Comparison of ENCODE assay signal across 32 cellular contexts in the genomic region with DNA sequence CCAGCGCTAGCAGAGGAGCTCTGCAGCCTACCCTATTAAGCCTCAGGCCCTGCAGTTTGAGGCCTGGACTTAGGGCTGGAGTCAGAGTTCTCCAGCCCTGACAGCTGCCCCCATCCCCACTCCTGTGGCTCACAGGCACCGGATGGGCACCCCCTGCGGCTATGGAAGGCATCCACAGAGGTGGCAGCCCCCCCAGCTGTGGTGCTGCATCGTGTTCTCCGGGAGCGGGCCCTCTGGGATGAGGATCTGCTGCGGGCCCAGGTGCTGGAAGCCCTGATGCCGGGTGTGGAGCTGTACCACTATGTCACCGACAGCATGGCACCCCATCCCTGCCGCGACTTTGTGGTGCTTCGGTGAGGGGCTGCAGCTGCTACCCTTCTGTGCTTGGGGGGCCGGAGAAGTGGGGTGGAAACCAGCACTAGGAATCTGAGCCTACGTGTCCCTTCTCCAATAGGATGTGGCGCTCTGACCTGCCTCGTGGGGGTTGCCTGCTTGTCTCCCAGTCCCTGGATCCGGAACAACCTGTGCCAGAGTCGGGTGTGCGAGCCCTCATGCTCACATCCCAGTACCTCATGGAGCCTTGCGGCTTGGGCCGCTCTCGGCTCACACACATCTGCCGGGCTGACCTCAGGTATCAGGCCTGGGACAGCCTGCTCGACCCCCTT.
"Had no signal": no experiment of that assay in that cellular context is flagged by ENCODE, and none has a peak within 500 bp of the region (broad histone marks: within the 10 kb centered on the region; RNA-seq: fewer than 3 reads in every experiment).

No MANE protein-coding gene starts in this region.

- H3K4me2 ChIP-seq: neural progenitor cell had no signal

- DNase-seq: heart left ventricle; hypothalamus; immature natural killer cell; kidney; left colon; lower lobe of right lung; mammary epithelial cell; mesenchymal stem cell; naive B cell; natural killer cell; nephron progenitor cell; occipital lobe; ovary; small intestine; stimulated activated CD4-positive, alpha-beta T cell treated with anti-CD3 and anti-CD28 coated beads, Interleukin-1b, Interleukin-23, amount 100 ng/mL, for 48 hours; stimulated activated CD4-positive, alpha-beta T cell treated with anti-CD3 and anti-CD28 coated beads, Interleukin-2, amount 100 ng/mL, for 48 hours; stimulated activated CD4-positive, alpha-beta T cell treated with anti-CD3 and anti-CD28 coated beads, Interleukin-4, amount 100 ng/mL, for 4 hours; stimulated activated CD8-positive, alpha-beta memory T cell treated with anti-CD3 and anti-CD28 coated beads, Interleukin-4, amount 100 ng/mL, for 48 hours; stimulated activated naive CD8-positive, alpha-beta T cell treated with anti-CD3 and anti-CD28 coated beads, Interleukin-15, Interleukin-2, amounts not matched to agents 100 U/mL and 50 U/mL, for 24 hours; tibial artery had no signal

- H3K4me1 ChIP-seq: left lung, lower lobe of right lung, neural progenitor cell, right atrium auricular region, right lobe of liver, suprapubic skin, tibial artery, uterus had no signal

- H3K9ac ChIP-seq: neural progenitor cell had no signal

- H3K27ac ChIP-seq: heart left ventricle, left lung, lower lobe of right lung, neural progenitor cell, neutrophil, ovary, right atrium auricular region, right lobe of liver, suprapubic skin, thoracic aorta, tibial artery, uterus had no signal

- H3K9me3 ChIP-seq: heart left ventricle, left lung, lower lobe of right lung, neutrophil, ovary, right atrium auricular region, right lobe of liver, suprapubic skin, thoracic aorta, tibial artery, uterus had no signal

- H3K4me1 Mint-ChIP-seq: immature natural killer cell; mesothelial cell of epicardium; naive B cell; natural killer cell; nephron progenitor cell; neural progenitor cell; stimulated activated memory B cell treated with anti-CD40 and anti-IgM and Interleukin-4, amounts not matched to agents 10 μg/mL and 1 μg/mL and 100 μg/mL, for 72 hours had no signal

- H3K27me3 Mint-ChIP-seq: progenitor cell of endocrine pancreas; stimulated activated memory B cell treated with anti-CD40 and anti-IgM and Interleukin-4, amounts not matched to agents 10 μg/mL and 1 μg/mL and 100 μg/mL, for 72 hours; type B pancreatic cell had no signal

- H3K36me3 ChIP-seq: neural progenitor cell, ovary, suprapubic skin, thoracic aorta, tibial artery, uterus had no signal

- H3K4me3 Mint-ChIP-seq: immature natural killer cell; mesothelial cell of epicardium; natural killer cell; nephron progenitor cell; neural progenitor cell; stimulated activated memory B cell treated with anti-CD40 and anti-IgM and Interleukin-4, amounts not matched to agents 10 μg/mL and 1 μg/mL and 100 μg/mL, for 72 hours; type B pancreatic cell had no signal

- ATAC-seq: heart left ventricle; left colon; left lung; lower lobe of right lung; natural killer cell; right lobe of liver; stimulated activated memory B cell treated with anti-CD40 and anti-IgM and Interleukin-4, amounts not matched to agents 10 μg/mL and 1 μg/mL and 100 μg/mL, for 72 hours; stimulated activated naive CD8-positive, alpha-beta T cell treated with anti-CD3 and anti-CD28 coated beads, Interleukin-15, Interleukin-2, amounts not matched to agents 100 U/mL and 50 U/mL, for 24 hours had no signal

- H3K36me3 Mint-ChIP-seq: immature natural killer cell; mesothelial cell of epicardium; naive B cell; natural killer cell; neural progenitor cell; stimulated activated memory B cell treated with anti-CD40 and anti-IgM and Interleukin-4, amounts not matched to agents 10 μg/mL and 1 μg/mL and 100 μg/mL, for 72 hours; type B pancreatic cell had no signal

- H2AFZ ChIP-seq: neural progenitor cell had no signal

- H3K4me3 ChIP-seq: heart left ventricle, left lung, lower lobe of right lung, neural progenitor cell, ovary, right atrium auricular region, right lobe of liver, suprapubic skin, thoracic aorta, tibial artery, uterus had no signal

- H3K9me3 Mint-ChIP-seq: immature natural killer cell; mesothelial cell of epicardium; naive B cell; natural killer cell; stimulated activated memory B cell treated with anti-CD40 and anti-IgM and Interleukin-4, amounts not matched to agents 10 μg/mL and 1 μg/mL and 100 μg/mL, for 72 hours; type B pancreatic cell had no signal

- H3K27ac Mint-ChIP-seq: mesothelial cell of epicardium; naive B cell; natural killer cell; nephron progenitor cell; neural progenitor cell; progenitor cell of endocrine pancreas; stimulated activated memory B cell treated with anti-CD40 and anti-IgM and Interleukin-4, amounts not matched to agents 10 μg/mL and 1 μg/mL and 100 μg/mL, for 72 hours; type B pancreatic cell had no signal

- H3K27me3 ChIP-seq: neural progenitor cell, neutrophil, ovary, right atrium auricular region, right lobe of liver, suprapubic skin, tibial artery, uterus had no signal
